Comparison of ENCODE assay signal across 8 cellular contexts in genomic region chr20:63863798-63864544, GRCh38. TPM values are rescaled to one million over a fixed set of nuclear protein-coding genes. Genes with fewer than 3 reads are reported as not detected.
DNase-seq lines count a peak whose midpoint lies in the region; ATAC-seq lines count a peak whose summit lies in the region.

No MANE protein-coding gene starts in this region.

- no peaks in the 10 kb centered on the region for H3K27me3 Mint-ChIP-seq in activated CD4-positive, alpha-beta memory T cell treated with anti-CD3 and anti-CD28 coated beads for 36 hours

- peaks cover 32% of the 10 kb centered on the region for H3K36me3 Mint-ChIP-seq in activated CD4-positive, alpha-beta memory T cell treated with anti-CD3 and anti-CD28 coated beads for 36 hours

- POLR2A ChIA-PET in activated CD4-positive, alpha-beta memory T cell treated with anti-CD3 and anti-CD28 coated beads for 36 hours (lab: Charles Lee) = interaction anchor here (0.9 to 2.0 kb wide), 5 partner anchors 9 to 327 kb away, joined by 3 to 15 read pairs (median 6); partner anchors contain the start of genes LIME1, PRPF6, PTK6 and SAMD10

- intact Hi-C loops in activated CD4-positive, alpha-beta memory T cell treated with anti-CD3 and anti-CD28 coated beads for 36 hours (cut with micrococcal nuclease) = loop anchor here (1.0 to 2.0 kb wide), 6 partner anchors 13 to 326 kb away; partner anchors contain the start of genes ARFRP1, DNAJC5 and PRPF6

- DNase-seq in AML-193 (lab: John Stamatoyannopoulos, UW) (peak; percentile 96 to 97), NCI-H526 (lab: John Stamatoyannopoulos, UW) (peak; percentile 75 to 91), ecto neural progenitor cell (ENCODE audit: low spot score) (peak; percentile 78), lung microvascular endothelial cell (ENCODE audit: low read depth in 2 of 2) (peak; percentile 90)
- peak; percentile 89 for DNase-seq in activated CD4-positive, alpha-beta memory T cell treated with anti-CD3 and anti-CD28 coated beads for 36 hours
- DNase-seq in stimulated activated CD4-positive, alpha-beta T cell treated with anti-CD3 and anti-CD28 coated beads, TNF-alpha, amount 100 ng/mL, for 4 hours (ENCODE audit: low read depth in 3 of 3) = peak; percentile 54 to 63 (median 61)

- H3K4me3 Mint-ChIP-seq in activated CD4-positive, alpha-beta memory T cell treated with anti-CD3 and anti-CD28 coated beads for 36 hours = peak overlapping the region; percentile 78

- H3K27ac Mint-ChIP-seq in activated CD4-positive, alpha-beta memory T cell treated with anti-CD3 and anti-CD28 coated beads for 36 hours = peak overlapping the region; percentile 87

- no peaks in the 10 kb centered on the region for H3K9me3 Mint-ChIP-seq in activated CD4-positive, alpha-beta memory T cell treated with anti-CD3 and anti-CD28 coated beads for 36 hours

- CTCF ChIA-PET in activated CD4-positive, alpha-beta memory T cell treated with anti-CD3 and anti-CD28 coated beads for 36 hours (lab: Charles Lee) = interaction anchor here (1.0 to 3.8 kb wide), 11 partner anchors 13 to 343 kb away, joined by 3 to 36 read pairs (median 8); partner anchors contain the start of genes ARFRP1, PPDPF, PRPF6 and PTK6

- ATAC-seq in GM19023 (IDR thresholded peaks at IDR 0.05; ENCODE audit: unreplicated experiment) (peak; percentile 65), HG03378 (IDR thresholded peaks at IDR 0.05; ENCODE audit: unreplicated experiment) (peak; percentile 52)

- H3K4me1 Mint-ChIP-seq in activated CD4-positive, alpha-beta memory T cell treated with anti-CD3 and anti-CD28 coated beads for 36 hours (ENCODE audit: low read depth) = peaks cover 34% of the 10 kb centered on the region

RNA-seq across cellular contexts. Expression of gene TPD52L2, which starts 1.1 kb away (rescaled TPM):
- 10 to 100 TPM; 67.8 to 70.8 TPM for total RNA-seq in activated CD4-positive, alpha-beta memory T cell treated with anti-CD3 and anti-CD28 coated beads for 36 hours
- 96.3 and 113 TPM in 2 replicates for total RNA-seq in lung microvascular endothelial cell

RNA-seq across cellular contexts. Expression of gene ABHD16B, which starts 2.7 kb away (rescaled TPM):
- total RNA-seq in activated CD4-positive, alpha-beta memory T cell treated with anti-CD3 and anti-CD28 coated beads for 36 hours = not detected
- total RNA-seq in lung microvascular endothelial cell = not detected in 2 replicates

RNA-seq across cellular contexts. Expression of gene DNAJC5, which starts 31.0 kb away (rescaled TPM):
- total RNA-seq in activated CD4-positive, alpha-beta memory T cell treated with anti-CD3 and anti-CD28 coated beads for 36 hours = 10 to 100 TPM; 33.7 to 33.8 TPM
- 58.4 and 68.5 TPM in 2 replicates for total RNA-seq in lung microvascular endothelial cell

RNA-seq across cellular contexts. Expression of gene ZBTB46, which starts 32.9 kb away (rescaled TPM):
- total RNA-seq in activated CD4-positive, alpha-beta memory T cell treated with anti-CD3 and anti-CD28 coated beads for 36 hours = 1 to 10 TPM; 4.6 to 5.5 TPM
- total RNA-seq in lung microvascular endothelial cell = 37.7 and 46.4 TPM in 2 replicates

Comparison
In these comparisons a context has a peak if more than half of its experiments do, and no peak if none do; other contexts are left out.
1. Peak in every context shown above with its lines: DNase-seq and ATAC-seq.